9 cellular contexts compared by ENCODE assay signal in the genomic region with DNA sequence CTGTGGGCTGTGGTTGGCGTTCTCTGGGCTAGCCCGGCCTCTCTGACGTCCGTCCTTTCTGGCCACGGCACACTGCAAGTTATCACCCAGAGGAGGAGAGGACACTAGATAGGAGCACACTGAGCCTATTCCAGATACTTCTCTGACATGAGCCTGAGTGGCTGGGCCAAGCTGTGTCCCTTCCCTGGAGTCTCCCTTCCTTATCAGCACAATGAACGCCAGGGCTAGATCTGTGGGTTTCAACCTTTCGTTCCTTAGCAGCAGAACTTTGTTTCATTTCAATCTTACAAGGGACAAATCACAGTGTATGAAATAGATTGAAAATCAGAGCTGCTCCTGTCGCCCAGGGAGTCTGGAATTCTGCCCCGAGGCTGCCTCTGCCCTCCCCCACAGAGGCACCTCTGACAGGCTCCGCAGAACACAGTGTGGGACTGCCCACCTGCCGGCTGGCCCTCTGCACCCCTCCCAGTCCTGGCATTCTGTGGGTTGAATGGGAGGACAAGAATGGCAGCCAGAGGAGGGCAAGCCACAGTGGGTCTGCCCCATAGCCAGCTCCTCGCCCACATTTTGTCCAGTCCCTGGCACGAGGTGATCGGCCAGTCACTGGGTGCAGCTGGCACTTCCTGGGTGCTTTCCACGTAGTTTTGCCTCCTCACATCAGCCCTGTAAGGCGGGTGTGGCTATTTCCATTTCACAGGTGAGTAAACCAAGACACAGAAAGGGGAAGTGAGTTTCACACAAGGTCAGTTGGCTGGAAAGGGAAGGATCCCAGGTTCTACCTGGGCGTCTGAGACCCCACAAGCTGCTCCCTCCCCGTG. TPM values are rescaled to one million over a fixed set of nuclear protein-coding genes. Genes with fewer than 3 reads are reported as not detected.
DNase-seq lines count a peak whose midpoint lies in the region; ATAC-seq, FAIRE-seq and TF ChIP-seq lines count a peak whose summit lies in the region.
"Had no signal": no experiment of that assay in that cellular context is flagged by ENCODE, and none has a peak within 500 bp of the region (broad histone marks: within the 10 kb centered on the region; RNA-seq: fewer than 3 reads in every experiment).

No MANE protein-coding gene starts in this region.

- H3K9me3 ChIP-seq in K562 (replicated peaks; ENCODE audit: control insufficient read depth, insufficient read depth, low read depth, low read length) (no peaks in the 10 kb centered on the region), vagina (no peaks in the 10 kb centered on the region)

- H3K79me2 ChIP-seq in K562 (ENCODE audit: control insufficient read depth, insufficient read depth, low read length): no peaks in the 10 kb centered on the region; the same call in 2 of the 3 replicates

- peaks cover 3% of the 10 kb centered on the region for H3K9me1 ChIP-seq in K562 (ENCODE audit: control insufficient read depth, insufficient read depth, low read length)

- peak overlapping the region in 1 of 2 experiments; percentile 15; a peak in 1 of 4 replicates for H3K9ac ChIP-seq in K562 (ENCODE audit: insufficient read depth in 1 of 2, low read depth in 2 of 2, low read length in 2 of 2)

- H3K27ac ChIP-seq in K562 (ENCODE audit: extremely low read depth, low read depth, low read length) (peak overlapping the region; percentile 42; the same call in 1 of the 3 replicates), vagina (peak overlapping the region; percentile 93)

- intact Hi-C loops in K562 (cut with micrococcal nuclease): no loop called here
- intact Hi-C loops in vagina (cut with DNase I): no loop called here

- peak in 1 of 4 experiments; percentile 20 for DNase-seq in K562 (ENCODE audit: extremely low read depth in 1 of 4, low spot score in 3 of 4)
- DNase-seq in memory B cell (ENCODE audit: low spot score in 2 of 2): peak; percentile 56 to 63
- DNase-seq in vagina (ENCODE audit: extremely low spot score in 2 of 2): no peak
- no peak for DNase-seq in HuH-7.5 (ENCODE audit: low spot score)
- DNase-seq in activated CD4-positive, CD25-positive, alpha-beta regulatory T cell (lab: John Stamatoyannopoulos, UW): no peak
- DNase-seq in activated CD4-positive, alpha-beta T cell treated with anti-CD3 and anti-CD28 coated beads for 4 hours: no peak

- CTCF ChIA-PET in K562 (lab: Yijun Ruan, JAX; ENCODE audit: low intra/inter-chr PET ratio): no interaction called here

- TF ChIP-seq POLR2A in K562 (conservative IDR thresholded peaks at IDR 0.05): no peak
- TF ChIP-seq POLR2A in vagina (IDR thresholded peaks at IDR 0.05): no peak

- H3K27me3 Mint-ChIP-seq in memory B cell: no peaks in the 10 kb centered on the region

- WGBS in K562 (ENCODE audit: insufficient coverage, low coverage, missing lambda C conversion rate): 68% methylated on average over 18 of the region's 18 CpGs

- POLR2A ChIA-PET in K562 (lab: Yijun Ruan, JAX): interaction anchor here (0.6 to 2.0 kb wide), 2 partner anchors 64 to 70 kb away, joined by 3 to 5 read pairs; no protein-coding TSS in a partner anchor

- BruUV-seq in K562 (replicated peaks; lab: Mats Ljungman, UMichigan): no TSS peak

- no peak for TF ChIP-seq CTCF in K562 (IDR thresholded peaks at IDR 0.05 in 2 of 3, conservative IDR thresholded peaks at IDR 0.05 in 1 of 3; ENCODE audit: insufficient read depth in 2 of 3, low read depth in 1 of 3, low read length in 3 of 3)
- TF ChIP-seq CTCF in vagina (IDR thresholded peaks at IDR 0.05): no peak

- no peaks in the 10 kb centered on the region for H3K9me3 Mint-ChIP-seq in memory B cell

- no peak for TF ChIP-seq EP300 in K562 (IDR thresholded peaks at IDR 0.05; ENCODE audit: low read length)

- in situ Hi-C loops in K562 (cut with MboI): no loop called here

- peak; percentile 55 for ATAC-seq in GM19025 (IDR thresholded peaks at IDR 0.05; ENCODE audit: low read depth, unreplicated experiment)
- ATAC-seq in HG03103 (IDR thresholded peaks at IDR 0.05; ENCODE audit: low read depth, unreplicated experiment): peak; percentile 27
- no peak; the same call in 2 of the 3 replicates for ATAC-seq in K562
- peak; percentile 68 for ATAC-seq in memory B cell (ENCODE audit: low read depth)

- peak overlapping the region; percentile 78 for H3K4me3 Mint-ChIP-seq in memory B cell

- peaks cover 32% of the 10 kb centered on the region for H3K4me1 Mint-ChIP-seq in memory B cell

- peak overlapping the region; percentile 97 for H3K27ac Mint-ChIP-seq in memory B cell

- FAIRE-seq in K562 (lab: Jason Lieb, UNC): no peak
- FAIRE-seq: TTC549 had no signal

- peaks cover 3% of the 10 kb centered on the region; the same call in 1 of the 2 replicates for H4K20me1 ChIP-seq in K562 (replicated peaks; ENCODE audit: control insufficient read depth, insufficient read depth, low read length)

- H3K36me3 ChIP-seq in K562 (ENCODE audit: control insufficient read depth, insufficient read depth, low read length) (peaks cover 45% of the 10 kb centered on the region), vagina (peaks cover 0 to 18% of the 10 kb centered on the region in 2 donors)

- H3K27me3 ChIP-seq in K562 (ENCODE audit: control insufficient read depth in 2 of 2, insufficient read depth in 2 of 2, low read length in 2 of 2) (no peaks in the 10 kb centered on the region), vagina (no peaks in the 10 kb centered on the region)

- H2AFZ ChIP-seq in K562 (ENCODE audit: low read depth, low read length): no peak overlapping the region

- peaks cover 11% of the 10 kb centered on the region for H3K36me3 Mint-ChIP-seq in memory B cell

- H3K4me2 ChIP-seq in K562 (ENCODE audit: insufficient read depth, low read length): no peak overlapping the region

- H3K4me1 ChIP-seq in K562 (replicated peaks in 1 of 2; ENCODE audit: control insufficient read depth in 2 of 2, insufficient read depth in 2 of 2, low read length in 2 of 2) (peaks cover 30 to 45% of the 10 kb centered on the region in 2 experiments), vagina (peaks cover 59% of the 10 kb centered on the region)

- H3K4me3 ChIP-seq in K562: no peak overlapping the region
- H3K4me3 ChIP-seq in vagina: peak overlapping the region in 1 of 2 donors; percentile 8

- TF ChIP-seq RAD21 in K562 (CRISPR knock-in tag; conservative IDR thresholded peaks at IDR 0.05 in 1 of 2, IDR thresholded peaks at IDR 0.05 in 1 of 2): no peak

RNA-seq across cellular contexts. Expression of a gene that starts 26.0 kb away (rescaled TPM):
- total RNA-seq in K562 (2011; cell fraction: chromatin; rRNA removed; ENCODE audit: low replicate concordance): 19.6 and 33.3 TPM in 2 replicates
- total RNA-seq in K562 (2011; cell fraction: nucleolus; rRNA removed): 23.8 and 26.2 TPM in 2 replicates
- 29.3 and 40.0 TPM in 2 replicates for total RNA-seq in K562 (2011; cell fraction: nucleoplasm; rRNA removed)
- total RNA-seq in K562 (2014; rRNA removed) (9.2 and 15.5 TPM in 2 replicates), K562 (2014; rRNA removed; fragmentation: Illumina TruSeq; extraction: Trizol) (10.4 and 12.3 TPM in 2 replicates), K562 (2015; rRNA removed; fragmentation: Illumina TruSeq; extraction: Trizol) (14.1 and 16.3 TPM in 2 replicates), K562 (2021) (15.3 and 16.7 TPM in 2 replicates), vagina (54.3 TPM)
- polyA plus RNA-seq in K562 (2011; rRNA removed) (30.0 and 35.0 TPM in 2 replicates), K562 (2014; fragmentation: Illumina TruSeq; extraction: Trizol) (27.9 and 31.6 TPM in 2 replicates), K562 (2014; fragmentation: Nextera tagmentation; extraction: Ambion mirVana) (10 to 100 TPM; 17.4 to 17.8 TPM), K562 (2014; rRNA removed) (24.8 and 25.3 TPM in 2 replicates)
- 55.8 and 75.0 TPM in 2 replicates for polyA plus RNA-seq in K562 (2011; cell fraction: cytosol; rRNA removed)
- 31.7 and 40.3 TPM in 2 replicates for polyA plus RNA-seq in K562 (2011; cell fraction: nucleus; rRNA removed)
- polyA plus RNA-seq in K562 (2012): 20.9 and 26.2 TPM in 2 replicates
- 11.3 and 13.7 TPM in 2 replicates for polyA minus RNA-seq in K562 (2011; rRNA and poly(A)+ RNA removed)
- 8.8 and 12.4 TPM in 2 replicates for polyA minus RNA-seq in K562 (2011; cell fraction: cytosol; rRNA and poly(A)+ RNA removed)
- 4.8 and 6.2 TPM in 2 replicates for polyA minus RNA-seq in K562 (2011; cell fraction: nucleus; rRNA and poly(A)+ RNA removed)

RNA-seq across cellular contexts. Expression of a gene that starts 30.4 kb away (rescaled TPM):
- 23.1 and 61.0 TPM in 2 replicates for total RNA-seq in K562 (2011; cell fraction: chromatin; rRNA removed; ENCODE audit: low replicate concordance)
- 26.7 and 29.4 TPM in 2 replicates for total RNA-seq in K562 (2011; cell fraction: nucleolus; rRNA removed)
- total RNA-seq in K562 (2011; cell fraction: nucleoplasm; rRNA removed): 20.5 and 28.9 TPM in 2 replicates
- total RNA-seq in K562 (2014; rRNA removed) (2.0 and 4.7 TPM in 2 replicates), K562 (2014; rRNA removed; fragmentation: Illumina TruSeq; extraction: Trizol) (1.4 and 1.9 TPM in 2 replicates), K562 (2015; rRNA removed; fragmentation: Illumina TruSeq; extraction: Trizol) (2.9 and 3.1 TPM in 2 replicates), K562 (2021) (7.0 and 7.7 TPM in 2 replicates), vagina (48.6 TPM)
- polyA plus RNA-seq in K562 (2011; rRNA removed) (8.0 and 8.5 TPM in 2 replicates), K562 (2014; fragmentation: Illumina TruSeq; extraction: Trizol) (5.4 and 8.3 TPM in 2 replicates), K562 (2014; fragmentation: Nextera tagmentation; extraction: Ambion mirVana) (under 1 TPM; 0.06 to 0.14 TPM), K562 (2014; rRNA removed) (4.8 and 5.2 TPM in 2 replicates)
- 6.8 and 11.9 TPM in 2 replicates for polyA plus RNA-seq in K562 (2011; cell fraction: cytosol; rRNA removed)
- 45.7 and 78.2 TPM in 2 replicates for polyA plus RNA-seq in K562 (2011; cell fraction: nucleus; rRNA removed)
- polyA plus RNA-seq in K562 (2012): 4.7 and 5.8 TPM in 2 replicates
- 5.2 and 16.3 TPM in 2 replicates for polyA minus RNA-seq in K562 (2011; rRNA and poly(A)+ RNA removed)
- polyA minus RNA-seq in K562 (2011; cell fraction: cytosol; rRNA and poly(A)+ RNA removed): 4.0 and 10.0 TPM in 2 replicates
- 12.3 and 15.8 TPM in 2 replicates for polyA minus RNA-seq in K562 (2011; cell fraction: nucleus; rRNA and poly(A)+ RNA removed)

RNA-seq across cellular contexts. Expression of a gene that starts 53.9 kb away (rescaled TPM):
- not detected in 2 replicates for total RNA-seq in K562 (2011; cell fraction: chromatin; rRNA removed; ENCODE audit: low replicate concordance)
- not detected in 2 replicates for total RNA-seq in K562 (2011; cell fraction: nucleolus; rRNA removed)
- not detected in 2 replicates for total RNA-seq in K562 (2011; cell fraction: nucleoplasm; rRNA removed)
- not detected in 2 replicates for total RNA-seq in K562 (2014; rRNA removed)
- total RNA-seq in K562 (2014; rRNA removed; fragmentation: Illumina TruSeq; extraction: Trizol): not detected in 2 replicates
- total RNA-seq in K562 (2015; rRNA removed; fragmentation: Illumina TruSeq; extraction: Trizol): not detected in 2 replicates
- not detected in 2 replicates for total RNA-seq in K562 (2021)
- not detected in 2 replicates for polyA plus RNA-seq in K562 (2011; rRNA removed)
- polyA plus RNA-seq in K562 (2011; cell fraction: cytosol; rRNA removed): not detected in 2 replicates
- not detected in 2 replicates for polyA plus RNA-seq in K562 (2011; cell fraction: nucleus; rRNA removed)
- not detected in 2 replicates for polyA plus RNA-seq in K562 (2012)
- polyA plus RNA-seq in K562 (2014; fragmentation: Illumina TruSeq; extraction: Trizol): not detected in 2 replicates
- not detected for polyA plus RNA-seq in K562 (2014; fragmentation: Nextera tagmentation; extraction: Ambion mirVana)
- polyA plus RNA-seq in K562 (2014; rRNA removed): not detected in 2 replicates
- not detected in 2 replicates for polyA minus RNA-seq in K562 (2011; rRNA and poly(A)+ RNA removed)
- polyA minus RNA-seq in K562 (2011; cell fraction: cytosol; rRNA and poly(A)+ RNA removed): not detected in 2 replicates
- not detected in 2 replicates for polyA minus RNA-seq in K562 (2011; cell fraction: nucleus; rRNA and poly(A)+ RNA removed)
- not detected for total RNA-seq in vagina

Comparison
In these comparisons a context has a peak if more than half of its experiments do, and no peak if none do; other contexts are left out.
1. DNase-seq: peak in memory B cell (2 of 2); none in vagina (0 of 2), HuH-7.5 (single experiment), activated CD4-positive, CD25-positive, alpha-beta regulatory T cell (0 of 4) and activated CD4-positive, alpha-beta T cell treated with anti-CD3 and anti-CD28 coated beads for 4 hours (0 of 2).